ENCODE assay signal across 8 cellular contexts in genomic region chr4:24583451-24584174, GRCh38. TPM values are rescaled to one million over a fixed set of nuclear protein-coding genes. Genes with fewer than 3 reads are reported as not detected.
DNase-seq lines count a peak whose midpoint lies in the region; ATAC-seq and TF ChIP-seq lines count a peak whose summit lies in the region.

No MANE protein-coding gene starts in this region.

- no peaks in the 10 kb centered on the region for H3K9me3 ChIP-seq in SK-N-MC (ENCODE audit: low read depth, low read length)
- H3K9me3 ChIP-seq in cardiac muscle cell (ENCODE audit: low read depth): no peaks in the 10 kb centered on the region
- no peaks in the 10 kb centered on the region for H3K9me3 ChIP-seq in parathyroid adenoma (ENCODE audit: control insufficient read depth, low read length)

- peaks cover 2% of the 10 kb centered on the region for H3K9me3 Mint-ChIP-seq in activated naive CD8-positive, alpha-beta T cell treated with anti-CD3 and anti-CD28 coated beads for 36 hours

- H3K27me3 Mint-ChIP-seq in activated naive CD8-positive, alpha-beta T cell treated with anti-CD3 and anti-CD28 coated beads for 36 hours: no peaks in the 10 kb centered on the region

- H3K36me3 ChIP-seq in SK-N-MC (ENCODE audit: insufficient read depth, low read length) (peaks cover 34% of the 10 kb centered on the region), cardiac muscle cell (no peaks in the 10 kb centered on the region), parathyroid adenoma (ENCODE audit: control insufficient read depth, insufficient read depth, low read length) (no peaks in the 10 kb centered on the region), urinary bladder (ENCODE audit: insufficient read depth) (no peaks in the 10 kb centered on the region)

- H3K27me3 ChIP-seq in cardiac muscle cell: no peaks in the 10 kb centered on the region
- H3K27me3 ChIP-seq in parathyroid adenoma (ENCODE audit: control insufficient read depth, insufficient read depth, low read length): no peaks in the 10 kb centered on the region

- H3K9ac ChIP-seq in SK-N-MC (ENCODE audit: insufficient read length) (peak overlapping the region; percentile 98), parathyroid adenoma (peak overlapping the region; percentile 67)

- H3K79me2 ChIP-seq in parathyroid adenoma: peaks cover 39% of the 10 kb centered on the region

- H3K4me1 Mint-ChIP-seq in activated naive CD8-positive, alpha-beta T cell treated with anti-CD3 and anti-CD28 coated beads for 36 hours: peaks cover 38% of the 10 kb centered on the region

- peak overlapping the region; percentile 93 for H2AFZ ChIP-seq in parathyroid adenoma

- peak overlapping the region; percentile 99 for H3K27ac Mint-ChIP-seq in activated naive CD8-positive, alpha-beta T cell treated with anti-CD3 and anti-CD28 coated beads for 36 hours

- peak overlapping the region; percentile 99 for H3K4me3 Mint-ChIP-seq in activated naive CD8-positive, alpha-beta T cell treated with anti-CD3 and anti-CD28 coated beads for 36 hours

- H3K27ac ChIP-seq in SK-N-MC (peak overlapping the region; percentile 86), cardiac muscle cell (peak overlapping the region; percentile 99), parathyroid adenoma (peak overlapping the region; percentile 91), urinary bladder (ENCODE audit: low read depth) (peak overlapping the region; percentile 99)

- in situ Hi-C loops in G401 (cut with HindIII; ENCODE audit: low sequenced_read_pairs): no loop called here

- H3K4me1 ChIP-seq in cardiac muscle cell (ENCODE audit: low read depth): peaks cover 19% of the 10 kb centered on the region
- H3K4me1 ChIP-seq in parathyroid adenoma: no peaks in the 10 kb centered on the region
- peaks cover 3% of the 10 kb centered on the region for H3K4me1 ChIP-seq in urinary bladder (ENCODE audit: insufficient read depth)

- TF ChIP-seq CTCF in cardiac muscle cell (IDR thresholded peaks at IDR 0.05; ENCODE audit: low read depth, low read length) (no peak), parathyroid adenoma (IDR thresholded peaks at IDR 0.05) (no peak)

- H3K36me3 Mint-ChIP-seq in activated naive CD8-positive, alpha-beta T cell treated with anti-CD3 and anti-CD28 coated beads for 36 hours: peaks cover 48% of the 10 kb centered on the region

- peak overlapping the region; percentile 76 for H3K4me2 ChIP-seq in parathyroid adenoma (ENCODE audit: low read length)

- peak; percentile 25 for ATAC-seq in HG02571 (IDR thresholded peaks at IDR 0.05; ENCODE audit: unreplicated experiment)

- WGBS in urinary bladder: under 1% methylated on average over 49 of the region's 49 CpGs

- peak overlapping the region; percentile 89 for H3K4me3 ChIP-seq in SK-N-MC
- H3K4me3 ChIP-seq in cardiac muscle cell: peak overlapping the region; percentile 78
- H3K4me3 ChIP-seq in parathyroid adenoma (ENCODE audit: low read depth, low read length): peak overlapping the region; percentile 97
- H3K4me3 ChIP-seq in urinary bladder (ENCODE audit: low read depth, low read length): peak overlapping the region; percentile 93

- DNase-seq in G401 (ENCODE audit: low spot score) (peak; percentile 47), MV-4-11 (lab: John Stamatoyannopoulos, UW) (peak; percentile 47), SK-N-MC (ENCODE audit: low read depth, low spot score) (no peak), cardiac muscle cell (ENCODE audit: low read depth in 1 of 2, low spot score in 1 of 2) (peak; percentile 60 to 71)
- DNase-seq in activated naive CD8-positive, alpha-beta T cell treated with anti-CD3 and anti-CD28 coated beads for 36 hours: peak; percentile 47

RNA-seq across cellular contexts. Expression of gene DHX15, which starts 0.7 kb away (rescaled TPM):
- 222 and 251 TPM in 2 replicates for total RNA-seq in G401 (2014; rRNA removed; shearing (Covaris generic))
- total RNA-seq in activated naive CD8-positive, alpha-beta T cell treated with anti-CD3 and anti-CD28 coated beads for 36 hours: 100 to 1,000 TPM; 231 to 236 TPM
- total RNA-seq in cardiac muscle cell (81.1 and 109 TPM in 2 replicates), urinary bladder (300 TPM)
- polyA plus RNA-seq in cardiac muscle cell (78.4 and 115 TPM in 2 replicates), urinary bladder (58.5 TPM)
